Comparison of ENCODE assay signal across 8 cellular contexts in genomic region chr1:212671342-212672031, GRCh38.
DNase-seq lines count a peak whose midpoint lies in the region; ATAC-seq, FAIRE-seq and TF ChIP-seq lines count a peak whose summit lies in the region.

No MANE protein-coding gene starts in this region.

- no peaks in the 10 kb centered on the region for H3K36me3 ChIP-seq in brain microvascular endothelial cell (replicated peaks)

- H3K27ac ChIP-seq in brain microvascular endothelial cell, result no peak overlapping the region

- in situ Hi-C loops in brain microvascular endothelial cell (cut with HindIII; ENCODE audit: low pct_ligation_motif_present, low sequenced_read_pairs), result no loop called here

- no peak overlapping the region for H3K4me3 ChIP-seq in brain microvascular endothelial cell (ENCODE audit: low read depth, low read length)

- FAIRE-seq in GM18507 (lab: Jason Lieb, UNC), result peak; percentile 63

- TF ChIP-seq CTCF in brain microvascular endothelial cell (IDR thresholded peaks at IDR 0.05; ENCODE audit: low read depth, low read length, missing control alignments), result no peak

- DNase-seq in GM18507 (ENCODE audit: extremely low spot score, insufficient read length, low read depth) (no peak), HPDE6-E6E7 (ENCODE audit: extremely low spot score) (peak; percentile 69), NCI-H774 (lab: John Stamatoyannopoulos, UW) (peak; percentile 66), brain microvascular endothelial cell (peak; percentile 39), medulla oblongata (ENCODE audit: extremely low spot score) (peak; percentile 82)
- no peak for DNase-seq in stimulated activated CD4-positive, alpha-beta T cell treated with anti-CD3 and anti-CD28 coated beads, Interleukin-2, amount 100 ng/mL, for 48 hours
- DNase-seq in stimulated activated CD4-positive, alpha-beta T cell treated with anti-CD3 and anti-CD28 coated beads, Interleukin-1b, Interleukin-23, amount 100 ng/mL, for 48 hours, result no peak

- ATAC-seq in GM21515 (IDR thresholded peaks at IDR 0.05; ENCODE audit: unreplicated experiment), result no peak

- no peaks in the 10 kb centered on the region for H3K27me3 ChIP-seq in brain microvascular endothelial cell (replicated peaks)

Comparison
In these comparisons a context has a peak if more than half of its experiments do, and no peak if none do; other contexts are left out.
1. DNase-seq: peak in HPDE6-E6E7 (single experiment), NCI-H774 (single experiment), brain microvascular endothelial cell (single experiment) and medulla oblongata (single experiment); none in GM18507 (single experiment), stimulated activated CD4-positive, alpha-beta T cell treated with anti-CD3 and anti-CD28 coated beads, Interleukin-2, amount 100 ng/mL, for 48 hours (0 of 2) and stimulated activated CD4-positive, alpha-beta T cell treated with anti-CD3 and anti-CD28 coated beads, Interleukin-1b, Interleukin-23, amount 100 ng/mL, for 48 hours (single experiment).